8 cellular contexts compared by ENCODE assay signal in genomic region chrX:71652405-71652804, GRCh38. TPM values are rescaled to one million over a fixed set of nuclear protein-coding genes. Genes with fewer than 3 reads are reported as not detected.
A peak's percentile ranks its signal among the peaks of the same experiment; 100 is the strongest.
DNase-seq lines count a peak whose midpoint lies in the region; ATAC-seq and TF ChIP-seq lines count a peak whose summit lies in the region.

No MANE protein-coding gene starts in this region.

- H3K4me3 ChIP-seq in esophagus squamous epithelium = no peak overlapping the region

- H3K27ac Mint-ChIP-seq in activated CD8-positive, alpha-beta T cell treated with anti-CD3 and anti-CD28 coated beads for 36 hours = peak overlapping the region; percentile 49
- no peak overlapping the region for H3K27ac Mint-ChIP-seq in nephron progenitor cell

- H3K4me1 Mint-ChIP-seq in activated CD8-positive, alpha-beta T cell treated with anti-CD3 and anti-CD28 coated beads for 36 hours (ENCODE audit: low read depth) = peaks cover 29% of the 10 kb centered on the region
- no peaks in the 10 kb centered on the region for H3K4me1 Mint-ChIP-seq in nephron progenitor cell

- 36 to 42% methylated on average over 2 of the region's 2 CpGs for WGBS in esophagus squamous epithelium, 2 donors

- POLR2A ChIA-PET in activated CD8-positive, alpha-beta T cell treated with anti-CD3 and anti-CD28 coated beads for 36 hours (lab: Charles Lee) = interaction anchor here (0.7 to 1.2 kb wide), 2 partner anchors 34 to 77 kb away, joined by 3 to 4 read pairs; partner anchors contain the start of gene CXCR3

- peak; percentile 42 for TF ChIP-seq CTCF in activated CD8-positive, alpha-beta T cell treated with anti-CD3 and anti-CD28 coated beads for 36 hours (IDR thresholded peaks at IDR 0.05)
- TF ChIP-seq CTCF in esophagus squamous epithelium (IDR thresholded peaks at IDR 0.05) = peak; percentile 31 to 55 (median 42)
- TF ChIP-seq CTCF in nephron progenitor cell (IDR thresholded peaks at IDR 0.05) = peak; percentile 51

- H3K9me3 ChIP-seq in esophagus squamous epithelium = no peaks in the 10 kb centered on the region

- H3K36me3 ChIP-seq in esophagus squamous epithelium = no peaks in the 10 kb centered on the region

- no peaks in the 10 kb centered on the region for H3K27me3 Mint-ChIP-seq in activated CD8-positive, alpha-beta T cell treated with anti-CD3 and anti-CD28 coated beads for 36 hours
- peaks cover 8% of the 10 kb centered on the region for H3K27me3 Mint-ChIP-seq in nephron progenitor cell (ENCODE audit: low read depth, poor library complexity)

- no peak for TF ChIP-seq POLR2A in esophagus squamous epithelium (IDR thresholded peaks at IDR 0.05)

- no peak overlapping the region for H3K27ac ChIP-seq in esophagus squamous epithelium

- no peaks in the 10 kb centered on the region for H3K9me3 Mint-ChIP-seq in activated CD8-positive, alpha-beta T cell treated with anti-CD3 and anti-CD28 coated beads for 36 hours
- peaks cover 46% of the 10 kb centered on the region for H3K9me3 Mint-ChIP-seq in nephron progenitor cell

- peak; percentile 47 for ATAC-seq in GM18867 (IDR thresholded peaks at IDR 0.05; ENCODE audit: unreplicated experiment)
- peak; percentile 70 for ATAC-seq in activated CD8-positive, alpha-beta T cell treated with anti-CD3 and anti-CD28 coated beads for 36 hours
- no peak for ATAC-seq in GM19463 (IDR thresholded peaks at IDR 0.05; ENCODE audit: unreplicated experiment)
- ATAC-seq in HG02759 (IDR thresholded peaks at IDR 0.05; ENCODE audit: unreplicated experiment) = no peak

- CTCF ChIA-PET in activated CD8-positive, alpha-beta T cell treated with anti-CD3 and anti-CD28 coated beads for 36 hours (lab: Charles Lee) = interaction anchor here (0.6 to 3.9 kb wide), 15 partner anchors 33 to 222 kb away, joined by 3 to 28 read pairs (median 4); partner anchors contain the start of gene CXCR3

- DNase-seq in Ammon's horn (ENCODE audit: low spot score) (peak; percentile 70), NCI-H510A (lab: John Stamatoyannopoulos, UW) (peak; percentile 20), esophagus squamous epithelium (lab: John Stamatoyannopoulos, UW) (no peak), nephron progenitor cell (peak; percentile 41)
- DNase-seq in activated CD8-positive, alpha-beta T cell treated with anti-CD3 and anti-CD28 coated beads for 36 hours = peak; percentile 74

- no peaks in the 10 kb centered on the region for H3K36me3 Mint-ChIP-seq in activated CD8-positive, alpha-beta T cell treated with anti-CD3 and anti-CD28 coated beads for 36 hours (ENCODE audit: low read depth)
- no peaks in the 10 kb centered on the region for H3K36me3 Mint-ChIP-seq in nephron progenitor cell (ENCODE audit: low read depth)

- intact Hi-C loops in activated CD8-positive, alpha-beta T cell treated with anti-CD3 and anti-CD28 coated beads for 36 hours (cut with micrococcal nuclease) = loop anchor here (5.0 kb wide), 1 partner anchor 35 kb away; the partner anchor contains the start of gene CXCR3
- intact Hi-C loops in esophagus squamous epithelium (cut with DNase I) = no loop called here

- H3K4me3 Mint-ChIP-seq in activated CD8-positive, alpha-beta T cell treated with anti-CD3 and anti-CD28 coated beads for 36 hours = no peak overlapping the region
- no peak overlapping the region for H3K4me3 Mint-ChIP-seq in nephron progenitor cell

- no peaks in the 10 kb centered on the region for H3K4me1 ChIP-seq in esophagus squamous epithelium

- H3K27me3 ChIP-seq in esophagus squamous epithelium = no peaks in the 10 kb centered on the region

RNA-seq across cellular contexts. Expression of gene CXCR3, which starts 34.1 kb away (rescaled TPM):
- total RNA-seq in activated CD8-positive, alpha-beta T cell treated with anti-CD3 and anti-CD28 coated beads for 36 hours = 10 to 100 TPM; 42.4 to 43.8 TPM
- 1 to 10 TPM in 1 of 4 donors, not detected in 3; 1.3 TPM for total RNA-seq in esophagus squamous epithelium

Comparison
In these comparisons a context has a peak if more than half of its experiments do, and no peak if none do; other contexts are left out.
1. ATAC-seq: peak in GM18867 (single experiment) and activated CD8-positive, alpha-beta T cell treated with anti-CD3 and anti-CD28 coated beads for 36 hours (single experiment); none in GM19463 (single experiment) and HG02759 (single experiment).
2. RNA of gene CXCR3, which starts 34.1 kb away (total RNA-seq): 42.4 to 43.8 TPM in activated CD8-positive, alpha-beta T cell treated with anti-CD3 and anti-CD28 coated beads for 36 hours; 1.3 TPM in esophagus squamous epithelium; every median in the first group is over 10 times any median in the second.
3. Peak in every context shown above with its lines, with median percentiles within 50 percentile points of each other: CTCF ChIP-seq.